In genomic region chr10:79493806-79494205, GRCh38 we compare ENCODE assay signal across 28 cellular contexts. TPM values are rescaled to one million over a fixed set of nuclear protein-coding genes. Genes with fewer than 3 reads are reported as not detected.
"Had no signal": no experiment of that assay in that cellular context is flagged by ENCODE, and none has a peak within 500 bp of the region (broad histone marks: within the 10 kb centered on the region; RNA-seq: fewer than 3 reads in every experiment).

No MANE protein-coding gene starts in this region.

- H3K36me3 Mint-ChIP-seq: natural killer cell treated with Interleukin-12 subunit alpha and Interleukin-12 subunit beta and Interleukin-15 and Interleukin-18, amount 100 ng/mL, for 72 hours; neural progenitor cell; stimulated activated effector memory CD8-positive, alpha-beta T cell treated with anti-CD3 and anti-CD28 coated beads, Interleukin-12 subunit alpha, Interleukin-12 subunit beta, amount 100 ng/mL, for 72 hours; stimulated activated naive B cell treated with anti-CD40 and anti-IgM and Interleukin-4, amounts not matched to agents 10 μg/mL and 1 μg/mL and 100 μg/mL, for 72 hours had no signal

- H3K9me3 ChIP-seq: ovary, psoas muscle, right lobe of liver, sigmoid colon, stomach, thoracic aorta, thyroid gland, tibial nerve, upper lobe of left lung, vagina had no signal

- H3K27me3 ChIP-seq: neural progenitor cell, ovary, right lobe of liver, sigmoid colon, thyroid gland, tibial nerve, upper lobe of left lung, vagina had no signal

- H3K4me1 ChIP-seq: parathyroid adenoma, psoas muscle, right lobe of liver had no signal

- H3K4me2 ChIP-seq: neural progenitor cell had no signal

- DNase-seq: occipital lobe; ovary; posterior cingulate gyrus; psoas muscle; right cardiac atrium; right lobe of liver; sigmoid colon; small intestine; stimulated activated CD4-positive, alpha-beta T cell treated with anti-CD3 and anti-CD28 coated beads, Interleukin-15, amount 100 ng/mL, for 24 hours; stimulated activated CD4-positive, alpha-beta T cell treated with anti-CD3 and anti-CD28 coated beads, Interleukin-2, amount 100 ng/mL, for 24 hours; stimulated activated CD4-positive, alpha-beta T cell treated with anti-CD3 and anti-CD28 coated beads, Interleukin-2, amount 100 ng/mL, for 48 hours; stimulated activated CD4-positive, alpha-beta T cell treated with anti-CD3 and anti-CD28 coated beads, Interleukin-4, amount 100 ng/mL, for 24 hours; stimulated activated naive B cell treated with anti-CD40 and anti-IgM and Interleukin-4, amounts not matched to agents 10 μg/mL and 1 μg/mL and 100 μg/mL, for 72 hours; stimulated activated naive CD4-positive, alpha-beta T cell treated with Interleukin-2 at 50 U/mL for 16 hours; stomach; thyroid gland; trophoblast cell; upper lobe of left lung had no signal

- H3K27ac ChIP-seq: neural progenitor cell, ovary, parathyroid adenoma, psoas muscle, right lobe of liver, sigmoid colon, stomach, thoracic aorta, thyroid gland, tibial nerve, upper lobe of left lung, vagina had no signal

- H3K27ac Mint-ChIP-seq: natural killer cell treated with Interleukin-12 subunit alpha and Interleukin-12 subunit beta and Interleukin-15 and Interleukin-18, amount 100 ng/mL, for 72 hours; neural progenitor cell; progenitor cell of endocrine pancreas; stimulated activated effector memory CD8-positive, alpha-beta T cell treated with anti-CD3 and anti-CD28 coated beads, Interleukin-12 subunit alpha, Interleukin-12 subunit beta, amount 100 ng/mL, for 72 hours; stimulated activated naive B cell treated with anti-CD40 and anti-IgM and Interleukin-4, amounts not matched to agents 10 μg/mL and 1 μg/mL and 100 μg/mL, for 72 hours; stimulated activated naive CD8-positive, alpha-beta T cell treated with anti-CD3 and anti-CD28 coated beads, Interleukin-15, Interleukin-2, amounts not matched to agents 100 ng/mL and 50 ng/mL, for 24 hours had no signal

- H3K4me3 Mint-ChIP-seq: natural killer cell treated with Interleukin-12 subunit alpha and Interleukin-12 subunit beta and Interleukin-15 and Interleukin-18, amount 100 ng/mL, for 72 hours; neural progenitor cell; stimulated activated effector memory CD8-positive, alpha-beta T cell treated with anti-CD3 and anti-CD28 coated beads, Interleukin-12 subunit alpha, Interleukin-12 subunit beta, amount 100 ng/mL, for 72 hours; stimulated activated naive B cell treated with anti-CD40 and anti-IgM and Interleukin-4, amounts not matched to agents 10 μg/mL and 1 μg/mL and 100 μg/mL, for 72 hours; stimulated activated naive CD8-positive, alpha-beta T cell treated with anti-CD3 and anti-CD28 coated beads, Interleukin-15, Interleukin-2, amounts not matched to agents 100 ng/mL and 50 ng/mL, for 24 hours had no signal

- H3K9me3 Mint-ChIP-seq: natural killer cell treated with Interleukin-12 subunit alpha and Interleukin-12 subunit beta and Interleukin-15 and Interleukin-18, amount 100 ng/mL, for 72 hours; stimulated activated effector memory CD8-positive, alpha-beta T cell treated with anti-CD3 and anti-CD28 coated beads, Interleukin-12 subunit alpha, Interleukin-12 subunit beta, amount 100 ng/mL, for 72 hours; stimulated activated naive B cell treated with anti-CD40 and anti-IgM and Interleukin-4, amounts not matched to agents 10 μg/mL and 1 μg/mL and 100 μg/mL, for 72 hours; stimulated activated naive CD8-positive, alpha-beta T cell treated with anti-CD3 and anti-CD28 coated beads, Interleukin-15, Interleukin-2, amounts not matched to agents 100 ng/mL and 50 ng/mL, for 24 hours had no signal

- H3K4me3 ChIP-seq: neural progenitor cell, ovary, psoas muscle, right lobe of liver, sigmoid colon, stomach, thoracic aorta, thyroid gland, tibial nerve, upper lobe of left lung, vagina had no signal

- H2AFZ ChIP-seq: neural progenitor cell, parathyroid adenoma had no signal

- H3K79me2 ChIP-seq: parathyroid adenoma had no signal

- ATAC-seq: natural killer cell treated with Interleukin-12 subunit alpha and Interleukin-12 subunit beta and Interleukin-15 and Interleukin-18, amount 100 ng/mL, for 72 hours; psoas muscle; right cardiac atrium; right lobe of liver; stimulated activated effector memory CD8-positive, alpha-beta T cell treated with anti-CD3 and anti-CD28 coated beads, Interleukin-12 subunit alpha, Interleukin-12 subunit beta, amount 100 ng/mL, for 72 hours; stimulated activated naive B cell treated with anti-CD40 and anti-IgM and Interleukin-4, amounts not matched to agents 10 μg/mL and 1 μg/mL and 100 μg/mL, for 72 hours had no signal

- H3K36me3 ChIP-seq: neural progenitor cell, ovary, right lobe of liver, sigmoid colon, stomach, thoracic aorta, thyroid gland, tibial nerve, upper lobe of left lung, vagina had no signal

RNA-seq across cellular contexts. Expression of gene EIF5AL1, which starts 18.5 kb away (rescaled TPM):
- total RNA-seq: vagina had no signal

RNA-seq across cellular contexts. Expression of gene ZCCHC24, which starts 48.4 kb away (rescaled TPM):
- polyA plus RNA-seq: neural cell had no signal
